Comparison of ENCODE assay signal across 8 cellular contexts in genomic region chr1:150971583-150972416, GRCh38. TPM values are rescaled to one million over a fixed set of nuclear protein-coding genes. Genes with fewer than 3 reads are reported as not detected.
A peak's percentile ranks its signal among the peaks of the same experiment; 100 is the strongest.
DNase-seq lines count a peak whose midpoint lies in the region; ATAC-seq, FAIRE-seq and TF ChIP-seq lines count a peak whose summit lies in the region.

No MANE protein-coding gene starts in this region.

- no peaks in the 10 kb centered on the region for H3K27me3 Mint-ChIP-seq in activated CD8-positive, alpha-beta memory T cell treated with anti-CD3 and anti-CD28 coated beads, Interleukin-2, amount 10 ng/mL, durations not matched to agents 7 days and 5 days

- peak overlapping the region; percentile 91 for H3K4me3 ChIP-seq in adipocyte (ENCODE audit: low read length)
- H3K4me3 ChIP-seq in keratinocyte (ENCODE audit: control insufficient read depth in 2 of 3, extremely low read depth in 1 of 3, insufficient read depth in 2 of 3, low read depth in 1 of 3, low read length in 3 of 3), result no peak overlapping the region

- H3K4me2 ChIP-seq in keratinocyte (ENCODE audit: control insufficient read depth, extremely low read depth, insufficient read depth, low read depth, low read length), result peak overlapping the region; percentile 97

- peaks cover 48% of the 10 kb centered on the region for H3K4me1 Mint-ChIP-seq in activated CD8-positive, alpha-beta memory T cell treated with anti-CD3 and anti-CD28 coated beads, Interleukin-2, amount 10 ng/mL, durations not matched to agents 7 days and 5 days

- H3K27ac ChIP-seq in keratinocyte (ENCODE audit: control insufficient read depth, insufficient read depth, low read length) (no peak overlapping the region), substantia nigra (ENCODE audit: low read depth, low read length, poor library complexity, severe bottlenecking) (peak overlapping the region; percentile 93)

- peak in 1 of 3 experiments; percentile 11 for TF ChIP-seq CTCF in keratinocyte (optimal IDR thresholded peaks at IDR 0.05 in 1 of 3, IDR thresholded peaks at IDR 0.05 in 1 of 3, conservative IDR thresholded peaks at IDR 0.05 in 1 of 3; ENCODE audit: extremely low read depth in 1 of 3, insufficient read depth in 2 of 3, low read length in 3 of 3)

- dilution Hi-C loops in keratinocyte (cut with MboI; ENCODE audit: extremely low pct_ligation_motif_present, low sequenced_read_pairs), result no loop called here

- H3K79me2 ChIP-seq in keratinocyte (ENCODE audit: control insufficient read depth, insufficient read depth, low read length), result peaks cover 58% of the 10 kb centered on the region

- H3K27me3 ChIP-seq in adipocyte (replicated peaks; ENCODE audit: control insufficient read depth, insufficient read depth, low read length) (no peaks in the 10 kb centered on the region), keratinocyte (ENCODE audit: control insufficient read depth, extremely low read depth, insufficient read depth, low read length) (no peaks in the 10 kb centered on the region)

- H3K9ac ChIP-seq in adipocyte (ENCODE audit: low read length), result peak overlapping the region; percentile 94
- no peak overlapping the region for H3K9ac ChIP-seq in keratinocyte (ENCODE audit: control insufficient read depth, extremely low read depth, insufficient read depth, low read length)

- no peaks in the 10 kb centered on the region for H3K9me3 ChIP-seq in adipocyte (ENCODE audit: control insufficient read depth, low read length)
- no peaks in the 10 kb centered on the region for H3K9me3 ChIP-seq in keratinocyte (ENCODE audit: control insufficient read depth, low read depth, low read length)

- H4K20me1 ChIP-seq in keratinocyte (ENCODE audit: control insufficient read depth, extremely low read depth, insufficient read depth, low read length), result peaks cover 2% of the 10 kb centered on the region

- no peaks in the 10 kb centered on the region for H3K9me1 ChIP-seq in keratinocyte (ENCODE audit: control insufficient read depth, extremely low read depth, insufficient read depth, low read length)

- ATAC-seq in activated CD8-positive, alpha-beta memory T cell treated with anti-CD3 and anti-CD28 coated beads, Interleukin-2, amount 10 ng/mL, durations not matched to agents 7 days and 5 days, result no peak
- ATAC-seq in GM18870 (IDR thresholded peaks at IDR 0.05; ENCODE audit: unreplicated experiment), result no peak

- CTCF ChIA-PET in activated CD8-positive, alpha-beta memory T cell treated with anti-CD3 and anti-CD28 coated beads, Interleukin-2, amount 10 ng/mL, durations not matched to agents 7 days and 5 days (lab: Charles Lee), result interaction anchor here (2.7 to 3.1 kb wide), 2 partner anchors 8 to 24 kb away, joined by 11 to 18 read pairs; no protein-coding TSS in a partner anchor

- DNase-seq in activated CD8-positive, alpha-beta memory T cell treated with anti-CD3 and anti-CD28 coated beads, Interleukin-2, amount 10 ng/mL, durations not matched to agents 7 days and 5 days, result no peak
- DNase-seq in activated CD8-positive, alpha-beta memory T cell treated with anti-CD3 and anti-CD28 coated beads, Interleukin-2, amount 50 U/mL, for 4 hours, result no peak
- DNase-seq in adipocyte (ENCODE audit: low read depth), result peak; percentile 23
- DNase-seq in keratinocyte (ENCODE audit: low read depth, low spot score), result no peak
- peak in 8 of 49 donors; percentile 13 to 38 (median 19) for DNase-seq in substantia nigra (lab: John Stamatoyannopoulos, UW)
- DNase-seq in NCI-H446 treated with DMSO at 0.1 percent for 48 hours (lab: John Stamatoyannopoulos, UW), result no peak
- DNase-seq in activated CD4-positive, alpha-beta T cell treated with anti-CD3 and anti-CD28 coated beads, Interleukin-2, amount 50 U/mL, for 1 hour, result no peak

- H3K4me1 ChIP-seq in adipocyte (ENCODE audit: control insufficient read depth, insufficient read depth, low read length), result peaks cover 32% of the 10 kb centered on the region
- H3K4me1 ChIP-seq in keratinocyte (ENCODE audit: control insufficient read depth, extremely low read depth, insufficient read depth, low read length), result peaks cover 25% of the 10 kb centered on the region

- FAIRE-seq in keratinocyte (lab: Jason Lieb, UNC), result no peak

- H3K36me3 Mint-ChIP-seq in activated CD8-positive, alpha-beta memory T cell treated with anti-CD3 and anti-CD28 coated beads, Interleukin-2, amount 10 ng/mL, durations not matched to agents 7 days and 5 days, result peaks cover 21% of the 10 kb centered on the region

- peak overlapping the region; percentile 88 for H3K4me3 Mint-ChIP-seq in activated CD8-positive, alpha-beta memory T cell treated with anti-CD3 and anti-CD28 coated beads, Interleukin-2, amount 10 ng/mL, durations not matched to agents 7 days and 5 days

- H3K9me3 Mint-ChIP-seq in activated CD8-positive, alpha-beta memory T cell treated with anti-CD3 and anti-CD28 coated beads, Interleukin-2, amount 10 ng/mL, durations not matched to agents 7 days and 5 days (ENCODE audit: low read depth), result no peaks in the 10 kb centered on the region

- peaks cover 22% of the 10 kb centered on the region for H3K36me3 ChIP-seq in adipocyte (ENCODE audit: control insufficient read depth, insufficient read depth, low read length, severe bottlenecking)
- H3K36me3 ChIP-seq in keratinocyte (ENCODE audit: control insufficient read depth in 2 of 2, extremely low read depth in 1 of 2, insufficient read depth in 2 of 2, low read length in 2 of 2), result peaks cover 15 to 32% of the 10 kb centered on the region in 2 experiments

- H3K27ac Mint-ChIP-seq in activated CD8-positive, alpha-beta memory T cell treated with anti-CD3 and anti-CD28 coated beads, Interleukin-2, amount 10 ng/mL, durations not matched to agents 7 days and 5 days, result peak overlapping the region; percentile 80

- no peak overlapping the region for H2AFZ ChIP-seq in keratinocyte (ENCODE audit: control insufficient read depth, low read length)

RNA-seq across cellular contexts. Expression of gene CERS2, which starts 2.8 kb away (rescaled TPM):
- total RNA-seq in activated CD8-positive, alpha-beta memory T cell treated with anti-CD3 and anti-CD28 coated beads, Interleukin-2, amount 10 ng/mL, durations not matched to agents 7 days and 5 days, result 100 to 1,000 TPM; 144 to 170 TPM
- polyA plus RNA-seq in keratinocyte, result 75.0 to 172 TPM (median 121 TPM) in 3 replicates
- polyA plus RNA-seq in keratinocyte (2011; ENCODE audit: low read depth), result 21.9 TPM
- 117 and 217 TPM in 2 replicates for polyA plus RNA-seq in keratinocyte (2011; cell fraction: cytosol; rRNA removed)
- 147 and 168 TPM in 2 replicates for polyA plus RNA-seq in keratinocyte (2011; cell fraction: nucleus; rRNA removed)
- 62.7 and 101 TPM in 2 replicates for polyA plus RNA-seq in keratinocyte (2012; ENCODE audit: low replicate concordance)
- 129 to 154 TPM (median 150 TPM) in 3 replicates for polyA minus RNA-seq in keratinocyte
- polyA minus RNA-seq in keratinocyte (2011; cell fraction: cytosol; rRNA and poly(A)+ RNA removed), result 87.5 TPM
- polyA minus RNA-seq in keratinocyte (2011; cell fraction: nucleus; rRNA and poly(A)+ RNA removed), result 58.6 and 82.2 TPM in 2 replicates

RNA-seq across cellular contexts. Expression of gene ANXA9, which starts 10.3 kb away (rescaled TPM):
- total RNA-seq in activated CD8-positive, alpha-beta memory T cell treated with anti-CD3 and anti-CD28 coated beads, Interleukin-2, amount 10 ng/mL, durations not matched to agents 7 days and 5 days, result under 1 TPM in 1 of 2 experiments, not detected in 1; 0.23 TPM
- polyA plus RNA-seq in keratinocyte, result 0.68 to 0.85 TPM (median 0.76 TPM) in 3 replicates
- polyA plus RNA-seq in keratinocyte (2011; ENCODE audit: low read depth), result 4.8 TPM
- polyA plus RNA-seq in keratinocyte (2011; cell fraction: cytosol; rRNA removed), result 0.78 and 1.2 TPM in 2 replicates
- polyA plus RNA-seq in keratinocyte (2011; cell fraction: nucleus; rRNA removed), result 1.2 TPM in 2 replicates
- 0.96 and 7.3 TPM in 2 replicates for polyA plus RNA-seq in keratinocyte (2012; ENCODE audit: low replicate concordance)
- 2.3 to 3.0 TPM (median 2.6 TPM) in 3 replicates for polyA minus RNA-seq in keratinocyte
- 1.3 TPM for polyA minus RNA-seq in keratinocyte (2011; cell fraction: cytosol; rRNA and poly(A)+ RNA removed)
- polyA minus RNA-seq in keratinocyte (2011; cell fraction: nucleus; rRNA and poly(A)+ RNA removed), result 0.70 and 0.74 TPM in 2 replicates

RNA-seq across cellular contexts. Expression of gene MINDY1, which starts 34.9 kb away (rescaled TPM):
- 1 to 10 TPM; 4.2 to 7.0 TPM for total RNA-seq in activated CD8-positive, alpha-beta memory T cell treated with anti-CD3 and anti-CD28 coated beads, Interleukin-2, amount 10 ng/mL, durations not matched to agents 7 days and 5 days
- 11.2 to 20.4 TPM (median 11.6 TPM) in 3 replicates for polyA plus RNA-seq in keratinocyte
- 9.7 TPM for polyA plus RNA-seq in keratinocyte (2011; ENCODE audit: low read depth)
- polyA plus RNA-seq in keratinocyte (2011; cell fraction: cytosol; rRNA removed), result 12.6 and 13.5 TPM in 2 replicates
- polyA plus RNA-seq in keratinocyte (2011; cell fraction: nucleus; rRNA removed), result 35.0 and 42.9 TPM in 2 replicates
- polyA plus RNA-seq in keratinocyte (2012; ENCODE audit: low replicate concordance), result 9.2 and 14.5 TPM in 2 replicates
- 25.0 to 42.3 TPM (median 28.7 TPM) in 3 replicates for polyA minus RNA-seq in keratinocyte
- polyA minus RNA-seq in keratinocyte (2011; cell fraction: cytosol; rRNA and poly(A)+ RNA removed), result 22.3 TPM
- 24.9 and 29.0 TPM in 2 replicates for polyA minus RNA-seq in keratinocyte (2011; cell fraction: nucleus; rRNA and poly(A)+ RNA removed)

RNA-seq across cellular contexts. Expression of gene PRUNE1, which starts 36.4 kb away (rescaled TPM):
- total RNA-seq in activated CD8-positive, alpha-beta memory T cell treated with anti-CD3 and anti-CD28 coated beads, Interleukin-2, amount 10 ng/mL, durations not matched to agents 7 days and 5 days, result 10 to 100 TPM; 14.7 to 17.4 TPM
- polyA plus RNA-seq in keratinocyte, result 14.4 to 16.4 TPM (median 15.4 TPM) in 3 replicates
- 9.4 TPM for polyA plus RNA-seq in keratinocyte (2011; ENCODE audit: low read depth)
- polyA plus RNA-seq in keratinocyte (2011; cell fraction: cytosol; rRNA removed), result 12.1 and 18.5 TPM in 2 replicates
- 19.1 and 19.3 TPM in 2 replicates for polyA plus RNA-seq in keratinocyte (2011; cell fraction: nucleus; rRNA removed)
- polyA plus RNA-seq in keratinocyte (2012; ENCODE audit: low replicate concordance), result 8.3 and 11.3 TPM in 2 replicates
- polyA minus RNA-seq in keratinocyte, result 7.8 to 23.4 TPM (median 18.4 TPM) in 3 replicates
- polyA minus RNA-seq in keratinocyte (2011; cell fraction: cytosol; rRNA and poly(A)+ RNA removed), result 9.2 TPM
- 8.0 and 10.5 TPM in 2 replicates for polyA minus RNA-seq in keratinocyte (2011; cell fraction: nucleus; rRNA and poly(A)+ RNA removed)

RNA-seq across cellular contexts. Expression of gene SETDB1, which starts 45.6 kb away (rescaled TPM):
- 10 to 100 TPM; 61.5 to 67.6 TPM for total RNA-seq in activated CD8-positive, alpha-beta memory T cell treated with anti-CD3 and anti-CD28 coated beads, Interleukin-2, amount 10 ng/mL, durations not matched to agents 7 days and 5 days
- 27.0 to 31.3 TPM (median 27.1 TPM) in 3 replicates for polyA plus RNA-seq in keratinocyte
- polyA plus RNA-seq in keratinocyte (2011; ENCODE audit: low read depth), result 39.0 TPM
- polyA plus RNA-seq in keratinocyte (2011; cell fraction: cytosol; rRNA removed), result 14.9 and 17.6 TPM in 2 replicates
- polyA plus RNA-seq in keratinocyte (2011; cell fraction: nucleus; rRNA removed), result 56.4 and 63.5 TPM in 2 replicates
- polyA plus RNA-seq in keratinocyte (2012; ENCODE audit: low replicate concordance), result 17.8 and 21.1 TPM in 2 replicates
- polyA minus RNA-seq in keratinocyte, result 23.3 to 57.3 TPM (median 29.9 TPM) in 3 replicates
- polyA minus RNA-seq in keratinocyte (2011; cell fraction: cytosol; rRNA and poly(A)+ RNA removed), result 16.3 TPM
- 27.2 and 42.8 TPM in 2 replicates for polyA minus RNA-seq in keratinocyte (2011; cell fraction: nucleus; rRNA and poly(A)+ RNA removed)
